In the genomic region with DNA sequence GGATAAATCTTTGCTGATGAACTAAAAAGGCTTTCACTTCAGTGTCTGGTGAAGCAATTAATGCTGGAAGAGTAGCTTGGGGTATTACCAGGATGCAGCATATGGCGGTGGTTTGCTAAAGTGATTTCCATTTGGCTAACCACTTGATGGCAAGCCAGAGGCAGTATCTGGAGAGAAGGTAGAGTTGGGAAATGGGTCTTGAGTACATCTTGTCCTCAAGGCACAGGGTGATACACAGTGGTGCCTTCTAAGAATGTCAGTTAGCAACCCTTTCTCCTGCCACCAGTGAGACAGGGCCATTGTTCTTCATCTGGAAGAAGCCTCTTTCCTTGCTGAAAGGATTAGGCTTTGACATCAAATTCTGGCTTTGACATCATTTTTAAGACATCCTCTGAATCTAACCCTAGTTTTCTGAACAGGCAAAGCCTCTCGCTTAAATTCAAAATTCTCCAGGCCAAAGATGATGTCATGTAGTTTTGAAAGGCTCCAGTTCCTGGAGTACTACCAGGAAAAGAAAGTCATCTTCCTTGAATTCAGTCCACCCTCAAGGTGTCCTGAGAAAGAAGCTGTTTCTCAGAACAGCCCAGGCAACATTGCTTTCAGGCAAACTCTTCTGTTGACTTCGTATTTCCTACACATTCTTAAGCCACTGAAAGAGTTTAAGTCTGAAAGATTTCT, we compare ENCODE assay signal across 13 cellular contexts.
DNase-seq lines count a peak whose midpoint lies in the region; ATAC-seq and TF ChIP-seq lines count a peak whose summit lies in the region.
"Had no signal": no experiment of that assay in that cellular context is flagged by ENCODE, and none has a peak within 500 bp of the region (broad histone marks: within the 10 kb centered on the region; RNA-seq: fewer than 3 reads in every experiment).

No MANE protein-coding gene starts in this region.

- peak overlapping the region; percentile 3 for H3K27ac ChIP-seq in mesenchymal stem cell (ENCODE audit: low read length, poor library complexity, severe bottlenecking)
- H3K27ac ChIP-seq in transverse colon, result peak overlapping the region; percentile 59 to 75 (median 68)
- H3K27ac ChIP-seq: BLaER1, foreskin keratinocyte, SJCRH30 had no signal

- H2BK12ac ChIP-seq in mesenchymal stem cell (ENCODE audit: low read length in 2 of 2), result no peak overlapping the region

- H3K27me3 ChIP-seq in mesenchymal stem cell (ENCODE audit: control insufficient read depth in 1 of 2, insufficient read depth in 1 of 2, low read length in 2 of 2) (no peaks in the 10 kb centered on the region), transverse colon (no peaks in the 10 kb centered on the region)
- H3K27me3 ChIP-seq: BLaER1, foreskin keratinocyte, SJCRH30 had no signal

- H3K18ac ChIP-seq in mesenchymal stem cell (ENCODE audit: low read depth in 1 of 2, low read length in 2 of 2), result peak overlapping the region in 1 of 2 experiments; percentile 55

- H2BK15ac ChIP-seq in mesenchymal stem cell (ENCODE audit: low read depth, poor library complexity, severe bottlenecking), result no peak overlapping the region

- TF ChIP-seq CTCF in choroid plexus epithelial cell (conservative IDR thresholded peaks at IDR 0.05; ENCODE audit: low read depth, low read length) (no peak), transverse colon (IDR thresholded peaks at IDR 0.05) (no peak)

- H3K23ac ChIP-seq in mesenchymal stem cell (ENCODE audit: low read length in 2 of 2), result no peak overlapping the region

- peaks cover 84% of the 10 kb centered on the region for H3K4me1 Mint-ChIP-seq in activated naive CD4-positive, alpha-beta T cell treated with anti-CD3 and anti-CD28 coated beads, Interleukin-2, amount 10 ng/mL, durations not matched to agents 7 days and 5 days

- peak overlapping the region; percentile 47 for H3K4me3 Mint-ChIP-seq in activated naive CD4-positive, alpha-beta T cell treated with anti-CD3 and anti-CD28 coated beads, Interleukin-2, amount 10 ng/mL, durations not matched to agents 7 days and 5 days

- 90% methylated on average over 3 of the region's 3 CpGs for WGBS in mesenchymal stem cell
- 75 to 82% methylated on average over 2 to 3 of the region's 3 CpGs for WGBS in transverse colon (ENCODE audit: low coverage in 1 of 2), 2 donors

- H3K27ac Mint-ChIP-seq in activated naive CD4-positive, alpha-beta T cell treated with anti-CD3 and anti-CD28 coated beads, Interleukin-2, amount 10 ng/mL, durations not matched to agents 7 days and 5 days, result peak overlapping the region; percentile 90

- CTCF ChIA-PET in activated naive CD4-positive, alpha-beta T cell treated with anti-CD3 and anti-CD28 coated beads, Interleukin-2, amount 10 ng/mL, durations not matched to agents 7 days and 5 days (lab: Charles Lee), result interaction anchor here (0.9 to 1.5 kb wide), 4 partner anchors 9 to 25 kb away, joined by 3 to 4 read pairs (median 3); no protein-coding TSS in a partner anchor

- no peak overlapping the region for H3K4me2 ChIP-seq in mesenchymal stem cell (ENCODE audit: low read length, poor library complexity, severe bottlenecking)
- H3K4me2 ChIP-seq: BLaER1 had no signal

- TF ChIP-seq EP300 in transverse colon (IDR thresholded peaks at IDR 0.05; ENCODE audit: low read depth), result peak; percentile 15

- intact Hi-C loops in transverse colon (cut with DNase I; ENCODE audit: low total_unique reads), result no loop called here

- H2BK5ac ChIP-seq in mesenchymal stem cell (ENCODE audit: low read depth, low read length, poor library complexity, severe bottlenecking), result no peak overlapping the region

- H3K14ac ChIP-seq in mesenchymal stem cell (ENCODE audit: low read length in 2 of 2), result no peak overlapping the region

- peaks cover 92% of the 10 kb centered on the region for H3K36me3 Mint-ChIP-seq in activated naive CD4-positive, alpha-beta T cell treated with anti-CD3 and anti-CD28 coated beads, Interleukin-2, amount 10 ng/mL, durations not matched to agents 7 days and 5 days

- H3K4me1 ChIP-seq in mesenchymal stem cell (ENCODE audit: control insufficient read depth, insufficient read depth, low read depth, low read length), result no peaks in the 10 kb centered on the region
- peaks cover 7 to 51% (median 19%) of the 10 kb centered on the region in 4 donors for H3K4me1 ChIP-seq in transverse colon
- H3K4me1 ChIP-seq: SJCRH30 had no signal

- no peak overlapping the region for H2AFZ ChIP-seq in mesenchymal stem cell (ENCODE audit: low read depth, low read length)

- no peak overlapping the region for H2AK5ac ChIP-seq in mesenchymal stem cell (ENCODE audit: low read length, severe bottlenecking)

- TF ChIP-seq POLR2A in transverse colon (IDR thresholded peaks at IDR 0.05), result no peak

- H3K4ac ChIP-seq in mesenchymal stem cell (ENCODE audit: low read depth in 1 of 2, low read length in 2 of 2), result peak overlapping the region in 1 of 2 experiments; percentile 66

- peaks cover 11% of the 10 kb centered on the region for H3K79me1 ChIP-seq in mesenchymal stem cell (replicated peaks; ENCODE audit: low read length, poor library complexity, severe bottlenecking)

- H4K8ac ChIP-seq in mesenchymal stem cell (ENCODE audit: low read length), result peak overlapping the region; percentile 45

- H4K91ac ChIP-seq in mesenchymal stem cell (ENCODE audit: low read length), result no peak overlapping the region

- DNase-seq in activated naive CD4-positive, alpha-beta T cell treated with anti-CD3 and anti-CD28 coated beads, Interleukin-2, amount 10 ng/mL, durations not matched to agents 7 days and 5 days, result no peak
- no peak for DNase-seq in activated naive CD4-positive, alpha-beta T cell treated with Interleukin-2 at 50 U/mL for 16 hours
- DNase-seq in choroid plexus epithelial cell (ENCODE audit: low read depth) (peak; percentile 65), mesenchymal stem cell (peak; percentile 46), transverse colon (no peak), cortex of kidney (lab: John Stamatoyannopoulos, UW) (no peak), SHP77 (lab: John Stamatoyannopoulos, UW) (no peak)
- DNase-seq: NCI-H2081 treated with DMSO at 0.1 percent for 48 hours, SJCRH30 had no signal

- H3K9me3 ChIP-seq in mesenchymal stem cell (ENCODE audit: control insufficient read depth, low read length) (no peaks in the 10 kb centered on the region), transverse colon (no peaks in the 10 kb centered on the region)
- H3K9me3 ChIP-seq: BLaER1, SJCRH30 had no signal

- H3K36me3 ChIP-seq in mesenchymal stem cell (ENCODE audit: control insufficient read depth in 1 of 2, insufficient read depth in 2 of 2, low read depth in 1 of 2, low read length in 2 of 2) (peaks cover 13 to 94% of the 10 kb centered on the region in 2 experiments), transverse colon (peaks cover 0 to 23% (median 2%) of the 10 kb centered on the region in 4 donors)

- no peak for ATAC-seq in GM18873 (IDR thresholded peaks at IDR 0.05; ENCODE audit: low FRiP score, unreplicated experiment)
- ATAC-seq: foreskin keratinocyte, HCT116 had no signal

- H3K9me3 Mint-ChIP-seq in activated naive CD4-positive, alpha-beta T cell treated with anti-CD3 and anti-CD28 coated beads, Interleukin-2, amount 10 ng/mL, durations not matched to agents 7 days and 5 days, result peaks cover 7% of the 10 kb centered on the region

- no peaks in the 10 kb centered on the region for H3K27me3 Mint-ChIP-seq in activated naive CD4-positive, alpha-beta T cell treated with anti-CD3 and anti-CD28 coated beads, Interleukin-2, amount 10 ng/mL, durations not matched to agents 7 days and 5 days

- in situ Hi-C loops in transverse colon (cut with MboI; ENCODE audit: low pct_ligation_motif_present in 1 of 4, low pct_unique_long_range_greater_than_20kb in 1 of 4, low sequenced_read_pairs in 3 of 4), result no loop called here

- H3K4me3 ChIP-seq in choroid plexus epithelial cell (ENCODE audit: low read depth, low read length), result no peak overlapping the region
- no peak overlapping the region for H3K4me3 ChIP-seq in mesenchymal stem cell (ENCODE audit: insufficient read depth in 1 of 2, low read depth in 1 of 2, low read length in 2 of 2)
- no peak overlapping the region for H3K4me3 ChIP-seq in transverse colon
- H3K4me3 ChIP-seq: BLaER1, SJCRH30 had no signal

- H3K9ac ChIP-seq in mesenchymal stem cell (ENCODE audit: low read length), result peak overlapping the region; percentile 30
- H3K9ac ChIP-seq: BLaER1 had no signal

- no peak overlapping the region for H2BK120ac ChIP-seq in mesenchymal stem cell (ENCODE audit: low read depth, low read length)

Comparison
In these comparisons a context has a peak if more than half of its experiments do, and no peak if none do; other contexts are left out.
1. DNase-seq: peak in choroid plexus epithelial cell (single experiment) and mesenchymal stem cell (single experiment); none in activated naive CD4-positive, alpha-beta T cell treated with anti-CD3 and anti-CD28 coated beads, Interleukin-2, amount 10 ng/mL, durations not matched to agents 7 days and 5 days (single experiment), activated naive CD4-positive, alpha-beta T cell treated with Interleukin-2 at 50 U/mL for 16 hours (single experiment), transverse colon (single experiment), cortex of kidney (single experiment) and SHP77 (0 of 2).